ENCODE assay signal across 8 cellular contexts in the genomic region with DNA sequence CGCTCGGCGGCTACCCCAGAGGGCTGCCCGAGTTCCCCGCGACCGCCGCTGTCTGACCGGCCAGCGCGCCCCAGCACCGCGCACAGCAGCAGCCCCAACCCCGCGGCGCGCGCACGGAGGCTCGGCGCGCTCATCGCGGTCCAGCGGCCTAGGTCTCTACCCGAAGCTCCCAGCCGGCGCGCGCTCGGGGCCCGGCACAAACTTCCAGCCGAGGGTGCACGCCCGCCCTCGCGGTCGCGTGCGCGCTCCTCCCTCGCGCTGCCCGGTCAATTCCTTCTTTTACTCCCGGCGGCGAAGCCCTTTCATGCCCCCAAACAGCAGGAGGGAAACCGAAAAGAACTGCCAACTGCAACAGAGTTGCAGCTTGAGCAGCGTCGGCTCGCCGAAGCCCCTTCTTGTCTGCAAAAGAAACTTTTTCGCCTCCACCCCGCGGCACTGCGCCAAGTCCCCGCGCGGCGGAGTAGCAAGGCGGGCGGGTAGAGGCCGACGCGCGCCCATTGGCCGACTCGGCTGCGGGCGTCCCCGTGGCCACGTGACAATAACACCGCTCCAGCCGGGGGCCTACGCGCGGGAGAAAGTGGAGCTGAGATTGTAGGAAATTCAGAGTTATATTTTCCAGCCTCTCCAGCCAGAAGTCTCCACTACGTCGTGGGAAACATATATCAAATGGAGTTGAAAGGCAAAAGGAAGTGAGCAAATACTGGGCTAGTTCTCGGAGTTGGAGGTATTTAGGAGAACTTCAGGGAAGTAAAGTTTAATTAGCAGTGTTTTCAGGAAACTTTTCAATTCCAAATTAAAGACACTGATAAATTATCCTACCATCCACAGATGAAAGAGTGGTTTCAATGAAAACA. TPM values are rescaled to one million over a fixed set of nuclear protein-coding genes. Genes with fewer than 3 reads are reported as not detected.
A peak's percentile ranks its signal among the peaks of the same experiment; 100 is the strongest.
DNase-seq lines count a peak whose midpoint lies in the region; ATAC-seq and TF ChIP-seq lines count a peak whose summit lies in the region.

A gene with protein sequence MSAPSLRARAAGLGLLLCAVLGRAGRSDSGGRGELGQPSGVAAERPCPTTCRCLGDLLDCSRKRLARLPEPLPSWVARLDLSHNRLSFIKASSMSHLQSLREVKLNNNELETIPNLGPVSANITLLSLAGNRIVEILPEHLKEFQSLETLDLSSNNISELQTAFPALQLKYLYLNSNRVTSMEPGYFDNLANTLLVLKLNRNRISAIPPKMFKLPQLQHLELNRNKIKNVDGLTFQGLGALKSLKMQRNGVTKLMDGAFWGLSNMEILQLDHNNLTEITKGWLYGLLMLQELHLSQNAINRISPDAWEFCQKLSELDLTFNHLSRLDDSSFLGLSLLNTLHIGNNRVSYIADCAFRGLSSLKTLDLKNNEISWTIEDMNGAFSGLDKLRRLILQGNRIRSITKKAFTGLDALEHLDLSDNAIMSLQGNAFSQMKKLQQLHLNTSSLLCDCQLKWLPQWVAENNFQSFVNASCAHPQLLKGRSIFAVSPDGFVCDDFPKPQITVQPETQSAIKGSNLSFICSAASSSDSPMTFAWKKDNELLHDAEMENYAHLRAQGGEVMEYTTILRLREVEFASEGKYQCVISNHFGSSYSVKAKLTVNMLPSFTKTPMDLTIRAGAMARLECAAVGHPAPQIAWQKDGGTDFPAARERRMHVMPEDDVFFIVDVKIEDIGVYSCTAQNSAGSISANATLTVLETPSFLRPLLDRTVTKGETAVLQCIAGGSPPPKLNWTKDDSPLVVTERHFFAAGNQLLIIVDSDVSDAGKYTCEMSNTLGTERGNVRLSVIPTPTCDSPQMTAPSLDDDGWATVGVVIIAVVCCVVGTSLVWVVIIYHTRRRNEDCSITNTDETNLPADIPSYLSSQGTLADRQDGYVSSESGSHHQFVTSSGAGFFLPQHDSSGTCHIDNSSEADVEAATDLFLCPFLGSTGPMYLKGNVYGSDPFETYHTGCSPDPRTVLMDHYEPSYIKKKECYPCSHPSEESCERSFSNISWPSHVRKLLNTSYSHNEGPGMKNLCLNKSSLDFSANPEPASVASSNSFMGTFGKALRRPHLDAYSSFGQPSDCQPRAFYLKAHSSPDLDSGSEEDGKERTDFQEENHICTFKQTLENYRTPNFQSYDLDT (minus strand): TSS at position 403 of the 854 bp plus-strand sequence. CDS start 269 bp downstream, at position 134.

- H3K9me3 ChIP-seq in suprapubic skin: no peaks in the 10 kb centered on the region

- H3K36me3 ChIP-seq in suprapubic skin: no peaks in the 10 kb centered on the region

- no peaks in the 10 kb centered on the region for H3K27me3 ChIP-seq in suprapubic skin

- under 1% methylated on average over 42 of the region's 80 CpGs for WGBS in suprapubic skin

- peaks cover 51% of the 10 kb centered on the region for H3K4me1 ChIP-seq in suprapubic skin

- ATAC-seq in activated CD4-positive, CD25-positive, alpha-beta regulatory T cell treated with anti-CD3 and anti-CD28 coated beads, Interleukin-2, amount 50 U/mL, for 24 hours: peak; percentile 13 to 17
- peak; percentile 77 for ATAC-seq in memory B cell (ENCODE audit: low read depth)

- H3K36me3 Mint-ChIP-seq in memory B cell: no peaks in the 10 kb centered on the region

- peak within 1 kb of the TSS; percentile 76 for H3K4me3 Mint-ChIP-seq in memory B cell

- TF ChIP-seq POLR2A in suprapubic skin (IDR thresholded peaks at IDR 0.05): no peak

- H3K27ac Mint-ChIP-seq in memory B cell: no peak within 1 kb of the TSS

- peak within 1 kb of the TSS; percentile 71 for H3K4me3 ChIP-seq in suprapubic skin

- H3K27me3 Mint-ChIP-seq in memory B cell: peaks cover 6% of the 10 kb centered on the region

- no peaks in the 10 kb centered on the region for H3K4me1 Mint-ChIP-seq in memory B cell

- TF ChIP-seq CTCF in suprapubic skin (IDR thresholded peaks at IDR 0.05): no peak

- no peak for DNase-seq in activated CD4-positive, CD25-positive, alpha-beta regulatory T cell (lab: John Stamatoyannopoulos, UW)
- DNase-seq in HCEC 1CT: peak; percentile 88
- peak; percentile 92 for DNase-seq in LoVo (ENCODE audit: low spot score)
- peak; percentile 79 for DNase-seq in T1000 (lab: John Stamatoyannopoulos, UW)
- DNase-seq in epidermal melanocyte (ENCODE audit: insufficient read length, low spot score): peak; percentile 81
- no peak for DNase-seq in memory B cell (ENCODE audit: low spot score in 2 of 2)
- peak; percentile 93 to 96 for DNase-seq in suprapubic skin (ENCODE audit: low spot score in 2 of 2)

- H3K27ac ChIP-seq in suprapubic skin: peak within 1 kb of the TSS; percentile 93

- H3K9me3 Mint-ChIP-seq in memory B cell: no peaks in the 10 kb centered on the region

- TF ChIP-seq EP300 in suprapubic skin (IDR thresholded peaks at IDR 0.05): no peak

RNA-seq across cellular contexts. Expression of the gene that starts here (rescaled TPM):
- total RNA-seq in suprapubic skin: 100 to 1,000 TPM in 3 of 4 donors, 10 to 100 TPM in 1; 56.5 to 225 (median 110) TPM

Comparison
In these comparisons a context has a peak if more than half of its experiments do, and no peak if none do; other contexts are left out.
1. DNase-seq: peak in HCEC 1CT (single experiment), LoVo (single experiment), T1000 (single experiment), epidermal melanocyte (single experiment) and suprapubic skin (2 of 2); none in activated CD4-positive, CD25-positive, alpha-beta regulatory T cell (0 of 4) and memory B cell (0 of 2).